In the genomic region with DNA sequence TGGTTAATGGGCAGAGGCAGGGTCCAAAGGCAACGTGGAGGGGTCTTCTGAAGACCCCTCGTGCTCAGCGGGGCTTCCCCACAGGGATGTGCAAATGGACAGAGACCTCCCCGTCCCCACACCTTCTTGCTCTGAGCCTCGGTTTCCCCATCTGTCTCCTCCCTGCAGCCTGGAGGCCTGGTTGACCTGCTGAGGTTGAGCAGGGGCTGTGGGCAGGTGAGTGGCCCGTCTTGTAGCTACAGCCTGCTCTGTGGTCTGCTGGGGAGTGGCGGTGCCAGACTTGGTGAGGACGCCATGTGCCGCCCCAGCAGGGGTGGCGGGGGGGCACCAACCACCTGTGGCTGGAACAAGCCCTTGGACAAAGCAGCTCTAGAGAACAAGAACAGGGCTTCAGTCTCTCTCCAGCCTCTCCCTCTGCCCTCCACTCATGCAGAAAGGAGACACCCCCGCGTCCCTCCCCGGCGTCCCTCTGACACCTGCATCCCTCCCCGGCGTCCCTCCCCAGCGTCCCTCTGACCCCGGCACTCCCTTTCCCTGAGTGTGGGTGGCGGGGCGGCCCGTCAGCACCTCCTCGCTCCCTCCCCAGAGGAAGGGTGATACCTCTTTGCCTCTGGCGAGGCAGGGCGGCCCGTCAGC, we compare ENCODE assay signal across 1 cellular context.
TF ChIP-seq lines count a peak whose summit lies in the region.

No MANE protein-coding gene starts in this region.

TF ChIP-seq in HEK293, 187 proteins besides CTCF, POLR2A, EP300 and RAD21 (continued from another document):
- TF ChIP-seq, protein P1, sequence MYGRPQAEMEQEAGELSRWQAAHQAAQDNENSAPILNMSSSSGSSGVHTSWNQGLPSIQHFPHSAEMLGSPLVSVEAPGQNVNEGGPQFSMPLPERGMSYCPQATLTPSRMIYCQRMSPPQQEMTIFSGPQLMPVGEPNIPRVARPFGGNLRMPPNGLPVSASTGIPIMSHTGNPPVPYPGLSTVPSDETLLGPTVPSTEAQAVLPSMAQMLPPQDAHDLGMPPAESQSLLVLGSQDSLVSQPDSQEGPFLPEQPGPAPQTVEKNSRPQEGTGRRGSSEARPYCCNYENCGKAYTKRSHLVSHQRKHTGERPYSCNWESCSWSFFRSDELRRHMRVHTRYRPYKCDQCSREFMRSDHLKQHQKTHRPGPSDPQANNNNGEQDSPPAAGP (tag by site-specific recombination; IDR thresholded peaks at IDR 0.05), result peak; percentile 82; the same call in 1 of the 2 replicates
- TF ChIP-seq GLIS2 (tag by site-specific recombination; IDR thresholded peaks at IDR 0.05) (no peak), SCRT1 (tag by site-specific recombination; IDR thresholded peaks at IDR 0.05; ENCODE audit: borderline replicate concordance) (0 out of 2 replicates have a peak, but pooled peaks have one; percentile 32), KLF10 (tag by site-specific recombination; IDR thresholded peaks at IDR 0.05) (no peak), ZNF19 (tag by site-specific recombination; IDR thresholded peaks at IDR 0.05; ENCODE audit: low read depth) (no peak), SCRT2 (tag by site-specific recombination; IDR thresholded peaks at IDR 0.05) (peak; percentile 67), WT1 (tag by site-specific recombination; IDR thresholded peaks at IDR 0.05) (peak; percentile 46; the same call in 1 of the 2 replicates), ZFHX2 (tag by site-specific recombination; conservative IDR thresholded peaks at IDR 0.05) (peak; percentile 32; the same call in 1 of the 2 replicates), KLF1 (tag by site-specific recombination; IDR thresholded peaks at IDR 0.05) (peak; percentile 93), ZNF677 (tag by site-specific recombination; IDR thresholded peaks at IDR 0.05) (no peak)
